Comparison of ENCODE assay signal across 1 cellular context in the genomic region with DNA sequence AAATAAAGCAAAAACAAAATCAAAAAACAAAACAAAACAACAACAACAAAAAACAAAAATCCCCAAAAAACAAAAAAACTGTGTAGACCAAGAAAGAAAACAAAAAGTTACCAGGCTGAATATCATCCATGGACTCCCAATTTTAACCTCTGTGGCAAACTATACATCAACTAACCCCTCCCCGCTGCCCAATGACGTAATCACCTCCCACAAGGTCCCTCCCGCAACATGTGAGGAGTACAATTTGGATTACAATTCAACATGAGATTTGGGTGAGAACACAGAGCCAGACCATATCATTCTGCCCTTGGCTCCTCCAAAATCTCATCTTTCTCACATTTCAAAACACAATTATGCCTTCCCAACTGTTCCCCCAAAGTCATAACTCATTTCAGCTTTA.
TF ChIP-seq lines count a peak whose summit lies in the region.

No MANE protein-coding gene starts in this region.

TF ChIP-seq in HepG2, 621 proteins besides CTCF, POLR2A, EP300 and RAD21 (continued from another document):
- TF ChIP-seq CREB1 (IDR thresholded peaks at IDR 0.05) (peak; percentile 64; the same call in 1 of the 2 replicates), CREB1 (CRISPR knock-in tag; IDR thresholded peaks at IDR 0.05) (no peak), ATF7 (IDR thresholded peaks at IDR 0.05) (peak; percentile 97), ATF7 (CRISPR knock-in tag; IDR thresholded peaks at IDR 0.05) (no peak), NR1H2 (CRISPR knock-in tag; IDR thresholded peaks at IDR 0.05; ENCODE audit: borderline replicate concordance, low read depth) (no peak)
- TF ChIP-seq, protein P1, sequence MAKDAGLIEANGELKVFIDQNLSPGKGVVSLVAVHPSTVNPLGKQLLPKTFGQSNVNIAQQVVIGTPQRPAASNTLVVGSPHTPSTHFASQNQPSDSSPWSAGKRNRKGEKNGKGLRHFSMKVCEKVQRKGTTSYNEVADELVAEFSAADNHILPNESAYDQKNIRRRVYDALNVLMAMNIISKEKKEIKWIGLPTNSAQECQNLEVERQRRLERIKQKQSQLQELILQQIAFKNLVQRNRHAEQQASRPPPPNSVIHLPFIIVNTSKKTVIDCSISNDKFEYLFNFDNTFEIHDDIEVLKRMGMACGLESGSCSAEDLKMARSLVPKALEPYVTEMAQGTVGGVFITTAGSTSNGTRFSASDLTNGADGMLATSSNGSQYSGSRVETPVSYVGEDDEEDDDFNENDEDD (CRISPR knock-in tag; IDR thresholded peaks at IDR 0.05; ENCODE audit: borderline replicate concordance): no peak
- TF ChIP-seq, protein P2, sequence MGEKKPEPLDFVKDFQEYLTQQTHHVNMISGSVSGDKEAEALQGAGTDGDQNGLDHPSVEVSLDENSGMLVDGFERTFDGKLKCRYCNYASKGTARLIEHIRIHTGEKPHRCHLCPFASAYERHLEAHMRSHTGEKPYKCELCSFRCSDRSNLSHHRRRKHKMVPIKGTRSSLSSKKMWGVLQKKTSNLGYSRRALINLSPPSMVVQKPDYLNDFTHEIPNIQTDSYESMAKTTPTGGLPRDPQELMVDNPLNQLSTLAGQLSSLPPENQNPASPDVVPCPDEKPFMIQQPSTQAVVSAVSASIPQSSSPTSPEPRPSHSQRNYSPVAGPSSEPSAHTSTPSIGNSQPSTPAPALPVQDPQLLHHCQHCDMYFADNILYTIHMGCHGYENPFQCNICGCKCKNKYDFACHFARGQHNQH (CRISPR knock-in tag; IDR thresholded peaks at IDR 0.05): no peak
- TF ChIP-seq, protein P3, sequence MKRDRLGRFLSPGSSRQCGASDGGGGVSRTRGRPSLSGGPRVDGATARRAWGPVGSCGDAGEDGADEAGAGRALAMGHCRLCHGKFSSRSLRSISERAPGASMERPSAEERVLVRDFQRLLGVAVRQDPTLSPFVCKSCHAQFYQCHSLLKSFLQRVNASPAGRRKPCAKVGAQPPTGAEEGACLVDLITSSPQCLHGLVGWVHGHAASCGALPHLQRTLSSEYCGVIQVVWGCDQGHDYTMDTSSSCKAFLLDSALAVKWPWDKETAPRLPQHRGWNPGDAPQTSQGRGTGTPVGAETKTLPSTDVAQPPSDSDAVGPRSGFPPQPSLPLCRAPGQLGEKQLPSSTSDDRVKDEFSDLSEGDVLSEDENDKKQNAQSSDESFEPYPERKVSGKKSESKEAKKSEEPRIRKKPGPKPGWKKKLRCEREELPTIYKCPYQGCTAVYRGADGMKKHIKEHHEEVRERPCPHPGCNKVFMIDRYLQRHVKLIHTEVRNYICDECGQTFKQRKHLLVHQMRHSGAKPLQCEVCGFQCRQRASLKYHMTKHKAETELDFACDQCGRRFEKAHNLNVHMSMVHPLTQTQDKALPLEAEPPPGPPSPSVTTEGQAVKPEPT (CRISPR knock-in tag; IDR thresholded peaks at IDR 0.05; ENCODE audit: low read depth): no peak
